In genomic region chr6:46368137-46368536, GRCh38 we compare ENCODE assay signal across 18 cellular contexts.
"Had no signal": no experiment of that assay in that cellular context is flagged by ENCODE, and none has a peak within 500 bp of the region (broad histone marks: within the 10 kb centered on the region; RNA-seq: fewer than 3 reads in every experiment).

No MANE protein-coding gene starts in this region.

- H3K27ac ChIP-seq: body of pancreas, cardiac muscle cell, thoracic aorta had no signal

- H3K9me3 ChIP-seq: body of pancreas, heart right ventricle, thoracic aorta had no signal

- H3K4me3 ChIP-seq: body of pancreas, cardiac muscle cell, heart right ventricle, lung, thoracic aorta had no signal

- ATAC-seq: activated CD8-positive, alpha-beta T cell treated with anti-CD3 and anti-CD28 coated beads, Interleukin-2, amount 10 ng/mL, durations not matched to agents 7 days and 5 days; body of pancreas; naive thymus-derived CD8-positive, alpha-beta T cell had no signal

- DNase-seq: activated CD4-positive, alpha-beta T cell treated with anti-CD3 and anti-CD28 coated beads for 1 hour; activated CD4-positive, alpha-beta T cell treated with anti-CD3 and anti-CD28 coated beads, Interleukin-2, amount 50 U/mL, for 1 hour; activated CD8-positive, alpha-beta T cell treated with anti-CD3 and anti-CD28 coated beads, Interleukin-2, amount 10 ng/mL, durations not matched to agents 7 days and 5 days; activated gamma-delta T cell treated with Interleukin-2 at 50 U/mL for 16 hours; anterior cingulate cortex; body of pancreas; effector CD4-positive, alpha-beta T cell; erythroblast; foreskin fibroblast; heart right ventricle; naive thymus-derived CD8-positive, alpha-beta T cell; retina; stimulated activated CD4-positive, alpha-beta T cell treated with anti-CD3 and anti-CD28 coated beads, Interleukin-4, amount 100 ng/mL, for 1 hour; stimulated activated naive CD4-positive, alpha-beta T cell treated with Interleukin-2 at 50 U/mL for 16 hours; T-helper 9 cell had no signal

- H3K36me3 ChIP-seq: cardiac muscle cell, heart right ventricle, thoracic aorta had no signal

- H3K27me3 ChIP-seq: body of pancreas, cardiac muscle cell, heart right ventricle had no signal

- H3K4me1 ChIP-seq: body of pancreas had no signal
